Comparison of ENCODE assay signal across 24 cellular contexts in genomic region chr10:125130260-125130659, GRCh38. TPM values are rescaled to one million over a fixed set of nuclear protein-coding genes. Genes with fewer than 3 reads are reported as not detected.
DNase-seq lines count a peak whose midpoint lies in the region; ATAC-seq and TF ChIP-seq lines count a peak whose summit lies in the region.
"Had no signal": no experiment of that assay in that cellular context is flagged by ENCODE, and none has a peak within 500 bp of the region (broad histone marks: within the 10 kb centered on the region; RNA-seq: fewer than 3 reads in every experiment).

No MANE protein-coding gene starts in this region.

- DNase-seq in GM23338 (ENCODE audit: low spot score), result no peak
- no peak for DNase-seq in glutamatergic neuron
- DNase-seq in psoas muscle, result peak in 1 of 2 donors; percentile 69
- no peak for DNase-seq in coronary artery (ENCODE audit: low spot score)
- DNase-seq in stomach, result no peak
- DNase-seq: C1 segment of cervical spinal cord; Caco-2; CD8-positive, alpha-beta T cell; GOT3; HFFc6; KBM-7; MM.1S; NCI-H1048; NCI-H1417; NCI-H1694 treated with DMSO at 0.1 percent for 48 hours; NCI-H2081; NCI-H2227 treated with DMSO at 0.1 percent for 48 hours; NCI-H526 treated with DMSO at 0.1 percent for 48 hours; PC-9; SIG-M5 had no signal

- H3K9me2 ChIP-seq in GM23338 (ENCODE audit: insufficient read depth), result 0 out of 2 replicates have a peak, but pooled peaks cover 2% of the 10 kb centered on the region

- H3K4me1 Mint-ChIP-seq in GM23338 (peaks cover 88% of the 10 kb centered on the region), glutamatergic neuron (ENCODE audit: low read depth, unreplicated experiment) (peaks cover 58% of the 10 kb centered on the region)

- TF ChIP-seq POLR2A in stomach (IDR thresholded peaks at IDR 0.05), result no peak

- ATAC-seq in GM23338, result no peak
- ATAC-seq in psoas muscle, result peak in 2 of 4 donors; percentile 2 to 17
- ATAC-seq in HG02798 (IDR thresholded peaks at IDR 0.05; ENCODE audit: poor library complexity, unreplicated experiment), result no peak
- ATAC-seq: CD8-positive, alpha-beta T cell had no signal

- H3K4me3 Mint-ChIP-seq in GM23338 (no peak overlapping the region), glutamatergic neuron (ENCODE audit: unreplicated experiment) (no peak overlapping the region)
- H3K4me3 Mint-ChIP-seq: CD8-positive, alpha-beta T cell; HFFc6 had no signal

- no peaks in the 10 kb centered on the region for H3K27me3 ChIP-seq in GM23338 (ENCODE audit: insufficient read depth)
- no peaks in the 10 kb centered on the region for H3K27me3 ChIP-seq in psoas muscle (ENCODE audit: insufficient read depth in 3 of 3, low read length in 2 of 3)
- no peaks in the 10 kb centered on the region for H3K27me3 ChIP-seq in stomach

- H3K36me3 Mint-ChIP-seq in GM23338 (ENCODE audit: low read depth) (peaks cover 87% of the 10 kb centered on the region), glutamatergic neuron (ENCODE audit: unreplicated experiment) (no peaks in the 10 kb centered on the region)
- H3K36me3 Mint-ChIP-seq: CD8-positive, alpha-beta T cell had no signal

- H3K4me3 ChIP-seq in GM23338 (no peak overlapping the region), psoas muscle (no peak overlapping the region), coronary artery (no peak overlapping the region), stomach (no peak overlapping the region)
- H3K4me3 ChIP-seq: HAP-1, PC-9, SK-N-MC had no signal

- H3K27me3 Mint-ChIP-seq in GM23338 (ENCODE audit: insufficient read depth, low read depth, poor library complexity), result peaks cover 15% of the 10 kb centered on the region
- peaks cover 9% of the 10 kb centered on the region for H3K27me3 Mint-ChIP-seq in glutamatergic neuron (ENCODE audit: unreplicated experiment)

- H2AFZ ChIP-seq in GM23338, result no peak overlapping the region
- H2AFZ ChIP-seq: PC-9 had no signal

- peaks cover 100% of the 10 kb centered on the region for H3K79me2 ChIP-seq in GM23338 (replicated peaks; ENCODE audit: insufficient read depth)

- peaks cover 86% of the 10 kb centered on the region for H3K4me1 ChIP-seq in GM23338 (ENCODE audit: insufficient read depth)
- H3K4me1 ChIP-seq in psoas muscle, result peaks cover 77% of the 10 kb centered on the region
- H3K4me1 ChIP-seq in stomach, result peaks cover 25 to 67% (median 45%) of the 10 kb centered on the region in 4 donors
- H3K4me1 ChIP-seq: Caco-2, HAP-1 had no signal

- H3K27ac Mint-ChIP-seq in GM23338 (no peak overlapping the region; the same call in 1 of the 2 replicates), glutamatergic neuron (ENCODE audit: unreplicated experiment) (peak overlapping the region; percentile 74)
- H3K27ac Mint-ChIP-seq: CD8-positive, alpha-beta T cell; HFFc6 had no signal

- H3K9me3 Mint-ChIP-seq in GM23338 (no peaks in the 10 kb centered on the region), glutamatergic neuron (ENCODE audit: unreplicated experiment) (peaks cover 22% of the 10 kb centered on the region)
- H3K9me3 Mint-ChIP-seq: CD8-positive, alpha-beta T cell; HFFc6 had no signal

- no peaks in the 10 kb centered on the region for H3K9me3 ChIP-seq in psoas muscle
- no peaks in the 10 kb centered on the region for H3K9me3 ChIP-seq in stomach
- H3K9me3 ChIP-seq: Caco-2, HAP-1 had no signal

- TF ChIP-seq CTCF in C4-2B (conservative IDR thresholded peaks at IDR 0.05), result no peak
- no peak for TF ChIP-seq CTCF in GM23338 (conservative IDR thresholded peaks at IDR 0.05; ENCODE audit: low read depth in 2 of 2)
- no peak for TF ChIP-seq CTCF in glutamatergic neuron (IDR thresholded peaks at IDR 0.05; ENCODE audit: partially characterized antibody, unreplicated experiment)
- no peak for TF ChIP-seq CTCF in psoas muscle (IDR thresholded peaks at IDR 0.05)
- TF ChIP-seq CTCF in coronary artery (IDR thresholded peaks at IDR 0.05), result no peak
- no peak for TF ChIP-seq CTCF in stomach (IDR thresholded peaks at IDR 0.05)

- no peak overlapping the region for H3K4me2 ChIP-seq in GM23338
- H3K4me2 ChIP-seq: PC-9 had no signal

- peaks cover 91% of the 10 kb centered on the region for H4K20me1 ChIP-seq in GM23338 (replicated peaks; ENCODE audit: insufficient read depth)

- H3K36me3 ChIP-seq in GM23338 (ENCODE audit: insufficient read depth), result peaks cover 23% of the 10 kb centered on the region
- H3K36me3 ChIP-seq in psoas muscle (ENCODE audit: insufficient read depth in 1 of 2, low read depth in 1 of 2), result peaks cover 0 to 7% of the 10 kb centered on the region in 2 donors
- H3K36me3 ChIP-seq in stomach, result peaks cover 15 to 61% (median 40%) of the 10 kb centered on the region in 4 donors

- intact Hi-C loops in psoas muscle (cut with DNase I), result no loop called here
- intact Hi-C loops in stomach (cut with DNase I; ENCODE audit: low total_unique reads), result no loop called here

- WGBS in psoas muscle, 3 donors, result 29 to 55% (median 38%) methylated on average over 9 of the region's 9 CpGs
- WGBS in stomach, 5 donors, result 77 to 89% (median 83%) methylated on average over 8 to 9 of the region's 9 CpGs

- H3K27ac ChIP-seq in C4-2B (peak overlapping the region; percentile 56), GM23338 (ENCODE audit: low read depth) (peak overlapping the region; percentile 55; the same call in 1 of the 2 replicates), psoas muscle (peak overlapping the region; percentile 98), coronary artery (no peak overlapping the region), stomach (no peak overlapping the region)
- H3K27ac ChIP-seq: PC-9, SK-N-MC had no signal

- H3F3A ChIP-seq in GM23338 (replicated peaks; ENCODE audit: low read depth), result peaks cover 8% of the 10 kb centered on the region; the same call in 1 of the 2 replicates

- no peak for TF ChIP-seq EP300 in stomach (IDR thresholded peaks at IDR 0.05)

TF ChIP-seq in GM23338, 12 proteins besides CTCF, POLR2A, EP300 and RAD21:
- TF ChIP-seq EZH2 (IDR thresholded peaks at IDR 0.05; ENCODE audit: low read depth, unreplicated experiment), result no peak
- TF ChIP-seq POLR2AphosphoS5 (IDR thresholded peaks at IDR 0.05; ENCODE audit: low read depth), result 0 out of 2 replicates have a peak, but pooled peaks have one; percentile 25
- TF ChIP-seq STAT1 (IDR thresholded peaks at IDR 0.05; ENCODE audit: unreplicated experiment), result no peak
- no peak for TF ChIP-seq JUNB (IDR thresholded peaks at IDR 0.05; ENCODE audit: unreplicated experiment)
- no peak for TF ChIP-seq REST (IDR thresholded peaks at IDR 0.05; ENCODE audit: unreplicated experiment)
- no peak for TF ChIP-seq ZNF114 (CRISPR knock-in tag; IDR thresholded peaks at IDR 0.05)
- TF ChIP-seq ZNF331 (CRISPR knock-in tag; IDR thresholded peaks at IDR 0.05; ENCODE audit: low read depth), result no peak
- TF ChIP-seq EZH2phosphoT487 (IDR thresholded peaks at IDR 0.05; ENCODE audit: unreplicated experiment), result no peak
- no peak for TF ChIP-seq ETS1 (IDR thresholded peaks at IDR 0.05)

RNA-seq across cellular contexts. Expression of gene CTBP2, which starts 30.1 kb away (rescaled TPM):
- 233 and 265 TPM in 2 replicates for total RNA-seq in GM23338 (2014; rRNA removed; shearing (Covaris generic))
- polyA plus RNA-seq in GM23338 (2016; fragmentation: Nextera tagmentation; extraction: Ambion mirVana) (133 and 138 TPM in 2 replicates), psoas muscle (10 to 100 TPM; 14.7 to 41.8 (median 15.2) TPM), stomach (10 to 100 TPM; 21.3 to 41.2 (median 34.6) TPM)
- total RNA-seq in glutamatergic neuron (ENCODE audit: unreplicated experiment) (174 TPM), psoas muscle (10 to 100 TPM; 31.8 to 49.8 (median 33.8) TPM), stomach (100 to 1,000 TPM in 2 of 5 donors, 10 to 100 TPM in 3; 58.6 to 169 (median 80.5) TPM)

Comparison
In these comparisons a context has a peak if more than half of its experiments do, and no peak if none do; other contexts are left out.
1. H3K27ac ChIP-seq: peak in C4-2B (single experiment), GM23338 (single experiment) and psoas muscle (single experiment); none in coronary artery (0 of 2) and stomach (0 of 5).